In the genomic region with DNA sequence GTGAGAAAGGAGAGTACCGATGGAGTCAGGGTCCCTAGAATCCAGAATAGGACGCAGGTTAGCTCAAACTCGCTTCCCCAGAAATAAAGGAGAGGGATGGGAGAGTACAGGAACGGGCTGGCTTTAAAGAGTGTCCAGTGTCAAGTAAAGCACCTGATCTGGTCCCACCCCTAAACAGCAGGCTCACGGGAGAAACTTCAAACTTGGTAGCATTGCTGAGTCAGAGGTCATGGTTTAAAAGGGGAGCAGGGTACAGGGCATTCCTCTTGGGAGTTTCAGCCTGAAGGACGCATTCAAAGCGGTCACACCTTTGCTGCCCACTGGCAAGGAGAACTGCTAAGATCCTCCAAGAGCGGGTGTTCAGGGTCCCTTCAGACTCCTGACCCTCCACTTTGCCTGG, we compare ENCODE assay signal across 1 cellular context.
TF ChIP-seq lines count a peak whose summit lies in the region.

No MANE protein-coding gene starts in this region.

TF ChIP-seq in H1, 55 proteins besides CTCF, POLR2A, EP300 and RAD21 (continued from another document):
- TF ChIP-seq, protein P1, sequence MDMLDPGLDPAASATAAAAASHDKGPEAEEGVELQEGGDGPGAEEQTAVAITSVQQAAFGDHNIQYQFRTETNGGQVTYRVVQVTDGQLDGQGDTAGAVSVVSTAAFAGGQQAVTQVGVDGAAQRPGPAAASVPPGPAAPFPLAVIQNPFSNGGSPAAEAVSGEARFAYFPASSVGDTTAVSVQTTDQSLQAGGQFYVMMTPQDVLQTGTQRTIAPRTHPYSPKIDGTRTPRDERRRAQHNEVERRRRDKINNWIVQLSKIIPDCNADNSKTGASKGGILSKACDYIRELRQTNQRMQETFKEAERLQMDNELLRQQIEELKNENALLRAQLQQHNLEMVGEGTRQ (IDR thresholded peaks at IDR 0.05; ENCODE audit: low read length), result no peak
- no peak for TF ChIP-seq EZH2 (IDR thresholded peaks at IDR 0.05; ENCODE audit: low read depth, low read length, severe bottlenecking)
